Comparison of ENCODE assay signal across 27 cellular contexts in genomic region chr10:42556931-42557330, GRCh38.
"Had no signal": no experiment of that assay in that cellular context is flagged by ENCODE, and none has a peak within 500 bp of the region (broad histone marks: within the 10 kb centered on the region; RNA-seq: fewer than 3 reads in every experiment).

No MANE protein-coding gene starts in this region.

- DNase-seq: hypothalamus; islet precursor cell; left ventricle myocardium inferior; mesendoderm; naive B cell; natural killer cell; nucleus accumbens; pancreas; posterior cingulate gyrus; retina; right cardiac atrium; sigmoid colon; stimulated activated CD4-positive, alpha-beta T cell treated with anti-CD3 and anti-CD28 coated beads, Interleukin-12 subunit alpha, Interleukin-12 subunit beta, amount 100 ng/mL, for 4 hours; stimulated activated CD4-positive, alpha-beta T cell treated with anti-CD3 and anti-CD28 coated beads, Interleukin-15, amount 100 ng/mL, for 24 hours; stimulated activated CD4-positive, alpha-beta T cell treated with anti-CD3 and anti-CD28 coated beads, Interleukin-2, amount 100 ng/mL, for 24 hours; stimulated activated CD4-positive, alpha-beta T cell treated with anti-CD3 and anti-CD28 coated beads, Interleukin-4, amount 100 ng/mL, for 1 hour; stimulated activated naive B cell treated with anti-CD40 and anti-IgM and Interleukin-4, amounts not matched to agents 10 μg/mL and 1 μg/mL and 100 μg/mL, for 72 hours; stimulated activated naive CD8-positive, alpha-beta T cell treated with anti-CD3 and anti-CD28 coated beads, Interleukin-15, Interleukin-2, amounts not matched to agents 100 U/mL and 50 U/mL, for 24 hours; stomach; testis; thyroid gland; transverse colon; upper lobe of left lung had no signal

- H3K4me3 ChIP-seq: left ventricle myocardium inferior, lung, pancreas, prostate gland, sigmoid colon, stomach, testis, thyroid gland, transverse colon, upper lobe of left lung, vagina had no signal

- H3K9me3 Mint-ChIP-seq: naive B cell; natural killer cell; stimulated activated naive B cell treated with anti-CD40 and anti-IgM and Interleukin-4, amounts not matched to agents 10 μg/mL and 1 μg/mL and 100 μg/mL, for 72 hours had no signal

- H3K27ac Mint-ChIP-seq: mesothelial cell of epicardium; naive B cell; natural killer cell; stimulated activated naive B cell treated with anti-CD40 and anti-IgM and Interleukin-4, amounts not matched to agents 10 μg/mL and 1 μg/mL and 100 μg/mL, for 72 hours had no signal

- H3K4me3 Mint-ChIP-seq: mesothelial cell of epicardium; naive B cell; natural killer cell; stimulated activated naive B cell treated with anti-CD40 and anti-IgM and Interleukin-4, amounts not matched to agents 10 μg/mL and 1 μg/mL and 100 μg/mL, for 72 hours had no signal

- H3K27me3 ChIP-seq: pancreas, sigmoid colon, stomach, testis, thyroid gland, transverse colon, upper lobe of left lung, vagina had no signal

- H3K36me3 ChIP-seq: left ventricle myocardium inferior, pancreas, prostate gland, sigmoid colon, stomach, thyroid gland, transverse colon, upper lobe of left lung, vagina had no signal

- H3K36me3 Mint-ChIP-seq: natural killer cell had no signal

- H3K9me3 ChIP-seq: left ventricle myocardium inferior, pancreas, prostate gland, stomach, testis, thyroid gland, transverse colon, upper lobe of left lung, vagina had no signal

- H3K27ac ChIP-seq: left ventricle myocardium inferior, pancreas, prostate gland, sigmoid colon, stomach, testis, thyroid gland, transverse colon, upper lobe of left lung, vagina had no signal

- H3K4me1 ChIP-seq: pancreas, prostate gland, testis had no signal
